20 cellular contexts compared by ENCODE assay signal in the genomic region with DNA sequence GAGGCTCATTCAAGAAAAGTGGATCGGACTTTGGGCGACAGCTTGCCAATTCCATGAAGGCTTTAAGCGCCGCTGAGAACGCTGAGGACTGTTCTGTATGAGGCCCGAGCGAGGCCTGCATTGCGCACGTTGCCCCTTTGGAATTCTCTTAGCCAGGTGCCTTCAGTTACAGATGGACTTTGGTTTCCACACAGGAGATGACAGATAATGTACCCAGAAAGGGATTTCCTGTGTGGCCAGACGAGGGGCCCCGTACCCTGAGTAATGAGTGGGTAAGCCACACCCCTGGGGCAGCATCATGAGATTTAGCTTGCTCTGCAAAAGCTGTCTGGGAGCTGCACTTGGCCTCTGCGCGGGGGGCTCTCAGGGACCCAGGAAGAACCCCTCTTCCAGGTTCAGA.
"Had no signal": no experiment of that assay in that cellular context is flagged by ENCODE, and none has a peak within 500 bp of the region (broad histone marks: within the 10 kb centered on the region; RNA-seq: fewer than 3 reads in every experiment).

No MANE protein-coding gene starts in this region.

- H3K27ac ChIP-seq: dorsolateral prefrontal cortex, gastrocnemius medialis, pancreas, stomach, thyroid gland had no signal

- H3K9me3 Mint-ChIP-seq: memory B cell; natural killer cell; stimulated activated effector memory CD8-positive, alpha-beta T cell treated with anti-CD3 and anti-CD28 coated beads, Interleukin-12 subunit alpha, Interleukin-12 subunit beta, amount 100 ng/mL, for 72 hours had no signal

- H3K36me3 ChIP-seq: gastrocnemius medialis, pancreas, stomach, thyroid gland had no signal

- H3K9me3 ChIP-seq: gastrocnemius medialis, pancreas, stomach, thyroid gland had no signal

- DNase-seq: dorsolateral prefrontal cortex; effector CD4-positive, alpha-beta T cell; gastrocnemius medialis; head of caudate nucleus; kidney; natural killer cell; occipital lobe; pancreas; stimulated activated CD4-positive, alpha-beta T cell treated with anti-CD3 and anti-CD28 coated beads, Interleukin-2, amount 100 ng/mL, for 24 hours; stimulated activated CD4-positive, alpha-beta T cell treated with anti-CD3 and anti-CD28 coated beads, Interleukin-4, amount 100 ng/mL, for 24 hours; stimulated activated naive CD4-positive, alpha-beta T cell treated with Interleukin-2 at 50 U/mL for 16 hours; stomach; thyroid gland; trophoblast cell had no signal

- H3K4me1 ChIP-seq: gastrocnemius medialis, pancreas, stomach had no signal

- H3K4me3 ChIP-seq: dorsolateral prefrontal cortex, gastrocnemius medialis, lung, pancreas, stomach, thyroid gland had no signal

- H3K36me3 Mint-ChIP-seq: memory B cell; natural killer cell; stimulated activated effector memory CD8-positive, alpha-beta T cell treated with anti-CD3 and anti-CD28 coated beads, Interleukin-12 subunit alpha, Interleukin-12 subunit beta, amount 100 ng/mL, for 72 hours had no signal

- H3K4me3 Mint-ChIP-seq: memory B cell; natural killer cell; stimulated activated effector memory CD8-positive, alpha-beta T cell treated with anti-CD3 and anti-CD28 coated beads, Interleukin-12 subunit alpha, Interleukin-12 subunit beta, amount 100 ng/mL, for 72 hours had no signal

- H3K4me1 Mint-ChIP-seq: memory B cell; natural killer cell; stimulated activated effector memory CD8-positive, alpha-beta T cell treated with anti-CD3 and anti-CD28 coated beads, Interleukin-12 subunit alpha, Interleukin-12 subunit beta, amount 100 ng/mL, for 72 hours had no signal

- H3K27ac Mint-ChIP-seq: memory B cell; natural killer cell; stimulated activated effector memory CD8-positive, alpha-beta T cell treated with anti-CD3 and anti-CD28 coated beads, Interleukin-12 subunit alpha, Interleukin-12 subunit beta, amount 100 ng/mL, for 72 hours had no signal

- ATAC-seq: gastrocnemius medialis; left lobe of liver; natural killer cell; pancreas; sciatic nerve; stimulated activated effector memory CD8-positive, alpha-beta T cell treated with anti-CD3 and anti-CD28 coated beads, Interleukin-12 subunit alpha, Interleukin-12 subunit beta, amount 100 ng/mL, for 72 hours had no signal

- FAIRE-seq: colon, kidney, pancreas had no signal

- H3K27me3 ChIP-seq: pancreas, thyroid gland had no signal
